ENCODE assay signal across 8 cellular contexts in the genomic region with DNA sequence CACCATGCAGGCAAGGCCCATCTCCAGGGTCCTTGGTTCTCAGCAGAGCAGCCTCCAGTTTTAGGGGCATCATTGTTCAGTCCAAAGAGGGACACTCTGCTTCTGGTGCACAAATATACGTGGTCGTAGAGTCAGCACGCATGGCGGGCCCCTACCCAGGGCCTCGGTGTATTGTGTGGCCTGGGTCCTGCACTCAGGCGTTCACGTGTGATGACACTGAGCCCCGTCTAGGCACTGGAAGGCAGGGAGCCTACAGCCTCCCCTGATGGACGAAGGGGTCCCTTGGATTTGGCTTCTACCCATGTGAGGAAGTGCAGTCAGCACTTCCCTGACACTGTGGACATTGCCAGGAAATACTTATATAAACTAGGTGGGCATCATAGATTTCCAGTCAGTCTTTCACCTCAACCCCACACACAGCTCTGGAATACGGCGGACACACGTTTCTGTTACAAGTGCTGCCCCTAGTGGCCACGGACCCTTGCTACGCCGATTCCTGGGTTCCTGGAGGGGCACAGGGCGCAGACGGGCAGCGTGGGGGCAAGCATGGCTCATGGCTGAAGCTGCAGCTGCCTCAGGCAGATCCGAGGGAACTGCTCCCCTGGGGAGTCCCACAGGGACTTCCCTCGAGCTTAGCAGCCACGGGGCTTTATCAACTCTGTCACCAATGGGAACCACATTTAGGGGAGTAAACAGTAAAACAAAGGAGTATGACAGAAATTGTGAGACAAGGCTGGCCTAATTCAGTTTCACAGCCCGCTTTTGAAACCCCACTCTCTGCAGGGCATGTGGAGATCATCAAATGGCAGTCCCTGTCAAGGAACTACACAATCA. TPM values are rescaled to one million over a fixed set of nuclear protein-coding genes. Genes with fewer than 3 reads are reported as not detected.
DNase-seq lines count a peak whose midpoint lies in the region; ATAC-seq, FAIRE-seq and TF ChIP-seq lines count a peak whose summit lies in the region.

No MANE protein-coding gene starts in this region.

- intact Hi-C loops in kidney (cut with DNase I) = no loop called here

- peaks cover 25% of the 10 kb centered on the region for H3K36me3 Mint-ChIP-seq in progenitor cell of endocrine pancreas (ENCODE audit: insufficient read depth)

- no peak overlapping the region for H3K4me3 Mint-ChIP-seq in progenitor cell of endocrine pancreas (ENCODE audit: low read depth)

- no peak overlapping the region for H3K9ac ChIP-seq in kidney (ENCODE audit: low read length in 2 of 2)

- no peaks in the 10 kb centered on the region for H3K4me1 ChIP-seq in kidney (ENCODE audit: control insufficient read depth in 1 of 2, insufficient read depth in 1 of 2, low read depth in 1 of 2, low read length in 2 of 2)

- H3K36me3 ChIP-seq in kidney (ENCODE audit: control insufficient read depth in 1 of 2, insufficient read depth in 2 of 2, low read length in 2 of 2) = peaks cover 0 to 3% of the 10 kb centered on the region in 2 donors

- no peaks in the 10 kb centered on the region for H3K9me3 ChIP-seq in kidney (ENCODE audit: control insufficient read depth in 1 of 2, low read length in 2 of 2)

- TF ChIP-seq CTCF in progenitor cell of endocrine pancreas (IDR thresholded peaks at IDR 0.05; ENCODE audit: unreplicated experiment) (peak; percentile 58), kidney (IDR thresholded peaks at IDR 0.05; ENCODE audit: borderline replicate concordance, extremely low read depth, insufficient read depth) (no peak)

- H3K27ac Mint-ChIP-seq in progenitor cell of endocrine pancreas = peak overlapping the region; percentile 59

- H3K4me3 ChIP-seq in kidney (ENCODE audit: low read length in 2 of 2) = no peak overlapping the region

- FAIRE-seq in kidney (lab: Jason Lieb, UNC) = no peak

- no peaks in the 10 kb centered on the region for H3K9me3 Mint-ChIP-seq in progenitor cell of endocrine pancreas (ENCODE audit: low read depth)

- DNase-seq in DMS53 (lab: John Stamatoyannopoulos, UW) (peak; percentile 37), DMS53 treated with DMSO at 0.1 percent for 48 hours (lab: John Stamatoyannopoulos, UW; ENCODE audit: unreplicated experiment) (no peak), astrocyte of the hippocampus (ENCODE audit: low read depth, low spot score) (peak; percentile 24), progenitor cell of endocrine pancreas (ENCODE audit: low spot score, unreplicated experiment) (peak; percentile 28), SW 1271 (lab: John Stamatoyannopoulos, UW) (no peak), NOMO-1 treated with dmso at 0.1 percent for 144 hours (lab: John Stamatoyannopoulos, UW; ENCODE audit: unreplicated experiment) (no peak), kidney (no peak)

- H3K27me3 Mint-ChIP-seq in progenitor cell of endocrine pancreas = no peaks in the 10 kb centered on the region

- H3K4me1 Mint-ChIP-seq in progenitor cell of endocrine pancreas (ENCODE audit: low read depth) = no peaks in the 10 kb centered on the region

- ATAC-seq in HG02981 (IDR thresholded peaks at IDR 0.05; ENCODE audit: unreplicated experiment) = peak; percentile 60

- H3K27ac ChIP-seq in kidney (ENCODE audit: low read depth in 2 of 2, low read length in 2 of 2) = no peak overlapping the region

RNA-seq across cellular contexts. Expression of a gene that starts 25.4 kb away (rescaled TPM):
- total RNA-seq in progenitor cell of endocrine pancreas (10.7 and 10.9 TPM in 2 replicates), kidney (12.7 TPM)
- 14.8 TPM for polyA plus RNA-seq in kidney (ENCODE audit: insufficient read depth, low read depth, low replicate concordance)

RNA-seq across cellular contexts. Expression of a gene that starts 39.3 kb away (rescaled TPM):
- 12.6 and 15.1 TPM in 2 replicates for total RNA-seq in progenitor cell of endocrine pancreas
- 13.8 TPM for total RNA-seq in kidney
- polyA plus RNA-seq in kidney (ENCODE audit: insufficient read depth, low read depth, low replicate concordance) = 12.9 TPM

RNA-seq across cellular contexts. Expression of a gene that starts 54.5 kb away (rescaled TPM):
- total RNA-seq in progenitor cell of endocrine pancreas (128 and 143 TPM in 2 replicates), kidney (21.7 TPM)
- 16.8 TPM for polyA plus RNA-seq in kidney (ENCODE audit: insufficient read depth, low read depth, low replicate concordance)

Comparison
In these comparisons a context has a peak if more than half of its experiments do, and no peak if none do; other contexts are left out.
1. DNase-seq: peak in DMS53 (single experiment), astrocyte of the hippocampus (single experiment) and progenitor cell of endocrine pancreas (single experiment); none in DMS53 treated with DMSO at 0.1 percent for 48 hours (single experiment), SW 1271 (0 of 2), NOMO-1 treated with dmso at 0.1 percent for 144 hours (single experiment) and kidney (single experiment).